Comparison of ENCODE assay signal across 8 cellular contexts in genomic region chr2:99559075-99559662, GRCh38.
DNase-seq lines count a peak whose midpoint lies in the region; ATAC-seq and TF ChIP-seq lines count a peak whose summit lies in the region.

No MANE protein-coding gene starts in this region.

- H3K27me3 ChIP-seq in PC-3 (ENCODE audit: low read length): no peaks in the 10 kb centered on the region
- H3K27me3 ChIP-seq in naive thymus-derived CD4-positive, alpha-beta T cell (ENCODE audit: control insufficient read depth in 2 of 2, insufficient read depth in 2 of 2, low read length in 2 of 2): no peaks in the 10 kb centered on the region

- peak overlapping the region in 1 of 9 donors; percentile 62 for H3K27ac Mint-ChIP-seq in naive thymus-derived CD4-positive, alpha-beta T cell

- H3K4me2 ChIP-seq in PC-3 (ENCODE audit: low read length): no peak overlapping the region

- H3K4me1 ChIP-seq in PC-3 (ENCODE audit: insufficient read depth, low read length): no peaks in the 10 kb centered on the region
- no peaks in the 10 kb centered on the region for H3K4me1 ChIP-seq in naive thymus-derived CD4-positive, alpha-beta T cell (ENCODE audit: control insufficient read depth in 2 of 2, insufficient read depth in 2 of 2, low read length in 2 of 2)

- no peak overlapping the region for H3K4me3 ChIP-seq in PC-3 (ENCODE audit: low read length)
- H3K4me3 ChIP-seq in naive thymus-derived CD4-positive, alpha-beta T cell (ENCODE audit: low read length): no peak overlapping the region

- H3K79me2 ChIP-seq in PC-3 (ENCODE audit: low read length): no peaks in the 10 kb centered on the region

- H3K9ac ChIP-seq in PC-3 (ENCODE audit: low read length): no peak overlapping the region

- no TSS peak for BruUV-seq in PC-3 (replicated peaks; lab: Mats Ljungman, UMichigan)

- H3K4me1 Mint-ChIP-seq in naive thymus-derived CD4-positive, alpha-beta T cell: peaks cover 0 to 5% (median 0%) of the 10 kb centered on the region in 7 donors

- TF ChIP-seq CTCF in PC-3 (conservative IDR thresholded peaks at IDR 0.05; ENCODE audit: low read depth, low read length): peak; percentile 97

- H3F3A ChIP-seq in PC-3 (ENCODE audit: low read length, unreplicated experiment): no peaks in the 10 kb centered on the region

- POLR2A ChIA-PET in PC-3 (lab: Charles Lee; ENCODE audit: unreplicated experiment): no interaction called here
- POLR2A ChIA-PET in naive thymus-derived CD4-positive, alpha-beta T cell (lab: Charles Lee): interaction anchor here (0.6 kb wide), 1 partner anchor 1021 kb away, joined by 3 read pairs; no protein-coding TSS in a partner anchor

- ATAC-seq in GM19372 (IDR thresholded peaks at IDR 0.05; ENCODE audit: low read depth, unreplicated experiment) (peak; percentile 77), PC-3 (peak; percentile 100)
- ATAC-seq in naive thymus-derived CD4-positive, alpha-beta T cell: peak; percentile 96

- H3K27me3 Mint-ChIP-seq in naive thymus-derived CD4-positive, alpha-beta T cell: peaks cover 0 to 9% (median 0%) of the 10 kb centered on the region in 5 donors

- no peaks in the 10 kb centered on the region for H3K36me3 ChIP-seq in PC-3 (ENCODE audit: low read depth, low read length)
- no peaks in the 10 kb centered on the region for H3K36me3 ChIP-seq in naive thymus-derived CD4-positive, alpha-beta T cell (ENCODE audit: control insufficient read depth in 2 of 3, insufficient read depth in 3 of 3, low read length in 3 of 3)

- H4K20me1 ChIP-seq in PC-3 (ENCODE audit: low read length): no peaks in the 10 kb centered on the region

- H3K36me3 Mint-ChIP-seq in naive thymus-derived CD4-positive, alpha-beta T cell: peaks cover 0 to 14% (median 0%) of the 10 kb centered on the region in 5 donors

- H3K9me3 ChIP-seq in PC-3 (ENCODE audit: low read length): no peaks in the 10 kb centered on the region
- no peaks in the 10 kb centered on the region for H3K9me3 ChIP-seq in naive thymus-derived CD4-positive, alpha-beta T cell (ENCODE audit: control insufficient read depth in 2 of 3, low read length in 3 of 3)

- no peak overlapping the region for H2AFZ ChIP-seq in PC-3 (ENCODE audit: low read length)

- no peaks in the 10 kb centered on the region for H3K9me2 ChIP-seq in PC-3 (replicated peaks; ENCODE audit: low read length)

- no peak overlapping the region for H3K27ac ChIP-seq in PC-3 (ENCODE audit: low read length)
- no peak overlapping the region for H3K27ac ChIP-seq in naive thymus-derived CD4-positive, alpha-beta T cell (ENCODE audit: low read depth, low read length)

- intact Hi-C loops in PC-3 (cut with micrococcal nuclease): loop anchor here (1.0 to 5.0 kb wide), 6 partner anchors 56 to 701 kb away; no protein-coding TSS in a partner anchor
- intact Hi-C loops in naive thymus-derived CD4-positive, alpha-beta T cell (cut with micrococcal nuclease): loop anchor here (1.0 to 5.0 kb wide), 5 partner anchors 438 to 822 kb away; no protein-coding TSS in a partner anchor

- H3K9me3 Mint-ChIP-seq in naive thymus-derived CD4-positive, alpha-beta T cell: no peaks in the 10 kb centered on the region

- H3K4me3 Mint-ChIP-seq in naive thymus-derived CD4-positive, alpha-beta T cell: peak overlapping the region in 3 of 10 donors; percentile 9 to 65 (median 36)

- TF ChIP-seq POLR2A in erythroblast (IDR thresholded peaks at IDR 0.05; ENCODE audit: low read length): no peak

- DNase-seq in Ammon's horn (ENCODE audit: low spot score) (peak; percentile 86), KG1 (lab: John Stamatoyannopoulos, UW) (peak; percentile 61), PC-3 (peak; percentile 90), activated T-cell treated with anti-CD3 and anti-CD28 coated beads for 4 hours (peak; percentile 89), erythroblast (lab: John Stamatoyannopoulos, UW) (peak; percentile 71 to 82)
- DNase-seq in naive thymus-derived CD4-positive, alpha-beta T cell: peak; percentile 52 to 78 (median 68)
- DNase-seq in stimulated activated CD8-positive, alpha-beta memory T cell treated with anti-CD3 and anti-CD28 coated beads, Interleukin-7, amount 100 ng/mL, for 4 hours (ENCODE audit: low read depth in 2 of 2): peak; percentile 72 to 76

- CTCF ChIA-PET in PC-3 (lab: Charles Lee): interaction anchor here (0.5 to 1.1 kb wide), 7 partner anchors 56 to 703 kb away, joined by 3 to 11 read pairs (median 5); no protein-coding TSS in a partner anchor
- CTCF ChIA-PET in naive thymus-derived CD4-positive, alpha-beta T cell (lab: Charles Lee): interaction anchor here (0.6 to 2.6 kb wide), 9 partner anchors 12 to 1768 kb away, joined by 3 to 12 read pairs (median 4); no protein-coding TSS in a partner anchor
